Comparison of ENCODE assay signal across 8 cellular contexts in the genomic region with DNA sequence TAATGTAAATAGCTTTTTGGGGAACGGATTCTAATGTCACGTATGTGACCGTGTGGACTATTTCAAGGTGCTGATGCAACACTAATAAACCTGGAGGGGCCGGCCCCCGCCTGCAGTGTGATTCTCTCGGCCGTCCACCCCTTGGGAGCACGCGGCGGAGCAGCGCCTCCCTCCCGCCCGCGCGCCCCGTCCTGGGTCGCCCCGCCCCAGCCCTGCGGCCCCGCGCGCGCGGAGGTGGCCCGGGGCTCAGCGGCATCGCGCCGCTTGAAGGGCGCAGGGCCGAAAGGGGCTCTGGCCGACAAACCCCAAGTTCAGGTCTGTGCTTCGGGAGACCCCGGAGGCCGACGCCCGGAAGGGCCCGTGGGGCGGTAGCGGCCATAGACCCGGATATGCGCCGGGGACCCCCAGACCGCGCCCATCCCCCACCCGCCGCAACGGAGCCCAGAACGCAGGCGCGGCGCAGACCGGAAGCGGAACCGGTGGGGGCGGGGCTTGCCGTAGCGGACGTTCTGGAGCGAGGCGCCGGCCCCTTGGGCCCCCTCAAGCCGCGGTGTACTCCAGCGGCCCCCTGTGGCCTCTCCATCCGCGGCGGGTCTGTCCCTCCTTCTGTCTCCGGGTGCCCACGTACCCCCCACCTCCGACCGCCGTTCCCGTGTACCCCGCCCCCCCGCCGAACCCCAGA. TPM values are rescaled to one million over a fixed set of nuclear protein-coding genes. Genes with fewer than 3 reads are reported as not detected.
A peak's percentile ranks its signal among the peaks of the same experiment; 100 is the strongest.
DNase-seq lines count a peak whose midpoint lies in the region; ATAC-seq and TF ChIP-seq lines count a peak whose summit lies in the region.

TSS of gene TEX22 (plus strand) at position 495 of the 682 bp plus-strand sequence. CDS start 803 bp downstream, outside the sequence.

- in situ Hi-C loops in mammary epithelial cell (cut with MboI; ENCODE audit: low sequenced_read_pairs in 2 of 2) = no loop called here

- peak within 1 kb of the TSS; percentile 92 for H3K4me2 ChIP-seq in mammary epithelial cell (ENCODE audit: insufficient read depth, low read depth, low read length)

- peak within 1 kb of the TSS; percentile 98 for H2AFZ ChIP-seq in mammary epithelial cell (ENCODE audit: low read depth, low read length)

- H3K4me1 ChIP-seq in mammary epithelial cell (ENCODE audit: insufficient read depth, low read length) = peaks cover 12% of the 10 kb centered on the region

- H3K9ac ChIP-seq in mammary epithelial cell (ENCODE audit: insufficient read depth, low read length) = no peak within 1 kb of the TSS

- no CpG with 5 or more reads among the region's 77 CpGs for WGBS in mammary epithelial cell (ENCODE audit: low coverage, missing lambda C conversion rate)

- intact Hi-C loops in mammary epithelial cell (cut with micrococcal nuclease) = loop anchor here (1.0 kb wide), 1 partner anchor 93 kb away; the partner anchor contains the start of gene TEDC1

- H3K9me3 ChIP-seq in WERI-Rb-1 (ENCODE audit: severe bottlenecking) (peaks cover 5% of the 10 kb centered on the region), mammary epithelial cell (replicated peaks; ENCODE audit: insufficient read depth, low read length) (peaks cover 6% of the 10 kb centered on the region)

- TF ChIP-seq CTCF in WERI-Rb-1 (IDR thresholded peaks at IDR 0.05; ENCODE audit: low read depth, low read length) (peak; percentile 40), mammary epithelial cell (conservative IDR thresholded peaks at IDR 0.05 in 1 of 2, IDR thresholded peaks at IDR 0.05 in 1 of 2; ENCODE audit: extremely low read depth in 1 of 2, insufficient read depth in 1 of 2, low read depth in 1 of 2, low read length in 2 of 2) (no peak)

- DNase-seq in NCI-H187 (lab: John Stamatoyannopoulos, UW) = peak; percentile 75
- DNase-seq in NCI-H187 treated with DMSO at 0.1 percent for 48 hours (lab: John Stamatoyannopoulos, UW) = no peak
- peak; percentile 96 for DNase-seq in NCI-H2171 treated with DMSO at 0.1 percent for 48 hours (lab: John Stamatoyannopoulos, UW)
- DNase-seq in WERI-Rb-1 = peak; percentile 91
- DNase-seq in mammary epithelial cell = peak; percentile 26
- peak; percentile 71 for DNase-seq in iris pigment epithelial cell (ENCODE audit: low read depth)
- DNase-seq in stimulated activated CD4-positive, alpha-beta T cell treated with anti-CD3 and anti-CD28 coated beads, Interleukin-12 subunit alpha, Interleukin-12 subunit beta, amount 100 ng/mL, for 24 hours (ENCODE audit: low read depth in 2 of 2) = peak; percentile 86 to 92

- H3K27ac ChIP-seq in WERI-Rb-1 = peak within 1 kb of the TSS; percentile 98
- H3K27ac ChIP-seq in mammary epithelial cell (ENCODE audit: insufficient read depth, low read depth, low read length) = peak within 1 kb of the TSS; percentile 8

- no TSS peak for BruUV-seq in mammary epithelial cell (replicated peaks; lab: Mats Ljungman, UMichigan)

- no peaks in the 10 kb centered on the region for H3K27me3 ChIP-seq in WERI-Rb-1 (ENCODE audit: insufficient read depth, low read depth, severe bottlenecking)
- no peaks in the 10 kb centered on the region for H3K27me3 ChIP-seq in mammary epithelial cell (ENCODE audit: insufficient read depth, low read length)

- no peaks in the 10 kb centered on the region for H4K20me1 ChIP-seq in mammary epithelial cell (ENCODE audit: insufficient read depth, low read length)

- H3K36me3 ChIP-seq in WERI-Rb-1 (peaks cover 25% of the 10 kb centered on the region), mammary epithelial cell (ENCODE audit: insufficient read depth, low read length) (no peaks in the 10 kb centered on the region)

- H3K79me2 ChIP-seq in mammary epithelial cell (ENCODE audit: insufficient read depth, low read length) = peaks cover 12% of the 10 kb centered on the region

- ATAC-seq in HG03066 (IDR thresholded peaks at IDR 0.05; ENCODE audit: low read depth, unreplicated experiment) = peak; percentile 79

- H3K4me3 ChIP-seq in WERI-Rb-1 (ENCODE audit: low read depth, low read length) (peak within 1 kb of the TSS; percentile 85), mammary epithelial cell (replicated peaks in 1 of 3; ENCODE audit: insufficient read depth in 1 of 3, low read depth in 2 of 3, low read length in 3 of 3) (peak within 1 kb of the TSS; percentile 69 to 83 (median 70))

- CTCF ChIA-PET in mammary epithelial cell (lab: Charles Lee; ENCODE audit: low non-redundant PET) = no interaction called here

- dilution Hi-C loops in mammary epithelial cell (cut with HindIII; ENCODE audit: low sequenced_read_pairs) = no loop called here

RNA-seq across cellular contexts. Expression of gene TEX22, which starts in this region (rescaled TPM):
- 1 to 10 TPM in 1 of 2 donors, under 1 TPM in 1; 0.17 to 2.3 TPM for total RNA-seq in mammary epithelial cell
- 0.02 TPM for polyA plus RNA-seq in mammary epithelial cell
- polyA minus RNA-seq in mammary epithelial cell = not detected
